In genomic region chr1:210739627-210740026, GRCh38 we compare ENCODE assay signal across 24 cellular contexts.
DNase-seq lines count a peak whose midpoint lies in the region; ATAC-seq and TF ChIP-seq lines count a peak whose summit lies in the region.
"Had no signal": no experiment of that assay in that cellular context is flagged by ENCODE, and none has a peak within 500 bp of the region (broad histone marks: within the 10 kb centered on the region; RNA-seq: fewer than 3 reads in every experiment).

No MANE protein-coding gene starts in this region.

- H3K9ac ChIP-seq in HCT116 (ENCODE audit: low read length) (no peak overlapping the region), endodermal cell (ENCODE audit: extremely low read depth, low read length, poor library complexity, severe bottlenecking) (no peak overlapping the region)
- H3K9ac ChIP-seq: parathyroid adenoma had no signal

- H2AFZ ChIP-seq in HCT116 (ENCODE audit: low read depth, low read length, poor library complexity, severe bottlenecking) (no peak overlapping the region), osteoblast (ENCODE audit: low read length) (no peak overlapping the region)
- H2AFZ ChIP-seq: parathyroid adenoma had no signal

- H3K27ac ChIP-seq in HCT116 (ENCODE audit: low read depth, low read length): no peak overlapping the region
- no peak overlapping the region for H3K27ac ChIP-seq in endodermal cell (ENCODE audit: low read depth, low read length)
- no peak overlapping the region for H3K27ac ChIP-seq in osteoblast (ENCODE audit: low read depth, low read length)
- H3K27ac ChIP-seq: heart right ventricle, parathyroid adenoma had no signal

- CTCF ChIA-PET in HCT116 (lab: Charles Lee): no interaction called here

- H3K27me3 ChIP-seq in HCT116 (ENCODE audit: insufficient read depth, low read length) (peaks cover 17% of the 10 kb centered on the region; the same call in 1 of the 2 replicates), endodermal cell (ENCODE audit: control insufficient read depth, insufficient read depth, low read length, poor library complexity, severe bottlenecking) (peaks cover 5% of the 10 kb centered on the region), osteoblast (ENCODE audit: insufficient read depth, low read length) (no peaks in the 10 kb centered on the region)
- H3K27me3 ChIP-seq: MG63 had no signal

- H4K20me1 ChIP-seq in HCT116 (ENCODE audit: insufficient read depth) (no peaks in the 10 kb centered on the region), osteoblast (ENCODE audit: insufficient read depth, low read length) (no peaks in the 10 kb centered on the region)

- H3K79me2 ChIP-seq in HCT116 (ENCODE audit: insufficient read depth, low read length): no peaks in the 10 kb centered on the region
- no peaks in the 10 kb centered on the region for H3K79me2 ChIP-seq in osteoblast (ENCODE audit: insufficient read depth, low read length)
- H3K79me2 ChIP-seq: parathyroid adenoma had no signal

- H3K9me3 Mint-ChIP-seq in endodermal cell: no peaks in the 10 kb centered on the region
- H3K9me3 Mint-ChIP-seq: activated naive CD4-positive, alpha-beta T cell treated with anti-CD3 and anti-CD28 coated beads, Interleukin-2, amount 50 U/mL, for 24 hours; CD4-positive, alpha-beta memory T cell had no signal

- no peak overlapping the region for H3K4me3 ChIP-seq in HCT116 (replicated peaks in 1 of 2; ENCODE audit: low read depth in 1 of 2, low read length in 2 of 2)
- H3K4me3 ChIP-seq in endodermal cell (ENCODE audit: low read length): no peak overlapping the region
- H3K4me3 ChIP-seq in osteoblast (ENCODE audit: insufficient read depth, low read length): no peak overlapping the region
- H3K4me3 ChIP-seq: heart right ventricle, MG63 had no signal

- H3K4me1 ChIP-seq in HCT116 (ENCODE audit: control insufficient read depth in 1 of 2, insufficient read depth in 2 of 2, low read length in 2 of 2) (no peaks in the 10 kb centered on the region), endodermal cell (ENCODE audit: control insufficient read depth, insufficient read depth, low read length) (no peaks in the 10 kb centered on the region), osteoblast (ENCODE audit: insufficient read depth, low read length) (no peaks in the 10 kb centered on the region)
- H3K4me1 ChIP-seq: heart right ventricle, parathyroid adenoma had no signal

- H3K9me2 ChIP-seq in HCT116 (ENCODE audit: insufficient read depth): no peaks in the 10 kb centered on the region

- TF ChIP-seq RAD21 in HCT116 (IDR thresholded peaks at IDR 0.05; ENCODE audit: low read depth): no peak

- no peak overlapping the region for H3K4me2 ChIP-seq in HCT116 (ENCODE audit: low read length)
- no peak overlapping the region for H3K4me2 ChIP-seq in osteoblast (ENCODE audit: insufficient read depth, low read length)

- peaks cover 5% of the 10 kb centered on the region for H3K27me3 Mint-ChIP-seq in endodermal cell (ENCODE audit: insufficient read depth)

- intact Hi-C loops in HCT116 (cut with micrococcal nuclease): no loop called here

- H3K4me1 Mint-ChIP-seq in endodermal cell: no peaks in the 10 kb centered on the region
- H3K4me1 Mint-ChIP-seq: activated naive CD4-positive, alpha-beta T cell treated with anti-CD3 and anti-CD28 coated beads, Interleukin-2, amount 50 U/mL, for 24 hours; CD4-positive, alpha-beta memory T cell; natural killer cell had no signal

- ATAC-seq in HCT116 (no peak), GM21381 (IDR thresholded peaks at IDR 0.05; ENCODE audit: unreplicated experiment) (no peak), HG02852 (IDR thresholded peaks at IDR 0.05; ENCODE audit: unreplicated experiment) (no peak)
- ATAC-seq: heart right ventricle; left lobe of liver; natural killer cell; sciatic nerve; stimulated activated naive CD8-positive, alpha-beta T cell treated with anti-CD3 and anti-CD28 coated beads, Interleukin-15, Interleukin-2, amounts not matched to agents 100 U/mL and 50 U/mL, for 24 hours had no signal

- RAD21 ChIA-PET in HCT116 (lab: Charles Lee; ENCODE audit: low non-redundant PET in 1 of 2, low total read pairs in 2 of 2, uncharacterized antibody in 2 of 2, unreplicated experiment in 2 of 2): no interaction called here

- H3K4me3 Mint-ChIP-seq in endodermal cell: no peak overlapping the region
- H3K4me3 Mint-ChIP-seq: activated naive CD4-positive, alpha-beta T cell treated with anti-CD3 and anti-CD28 coated beads, Interleukin-2, amount 50 U/mL, for 24 hours; CD4-positive, alpha-beta memory T cell; natural killer cell had no signal

- no peaks in the 10 kb centered on the region for H3K36me3 ChIP-seq in HCT116 (ENCODE audit: control insufficient read depth in 1 of 2, insufficient read depth in 2 of 2, low read length in 2 of 2)
- H3K36me3 ChIP-seq in endodermal cell (ENCODE audit: control insufficient read depth, insufficient read depth, low read length): no peaks in the 10 kb centered on the region
- H3K36me3 ChIP-seq in osteoblast (ENCODE audit: insufficient read depth, low read length): no peaks in the 10 kb centered on the region
- H3K36me3 ChIP-seq: heart right ventricle, MG63 had no signal

- H3K36me3 Mint-ChIP-seq in endodermal cell (ENCODE audit: low read depth): no peaks in the 10 kb centered on the region
- H3K36me3 Mint-ChIP-seq: activated naive CD4-positive, alpha-beta T cell treated with anti-CD3 and anti-CD28 coated beads, Interleukin-2, amount 50 U/mL, for 24 hours; CD4-positive, alpha-beta memory T cell; natural killer cell had no signal

- DNase-seq in HCT116 (ENCODE audit: low read depth, low spot score) (no peak), RKO (ENCODE audit: low spot score) (peak; percentile 4), endodermal cell (peak; percentile 63), renal cortical epithelial cell (ENCODE audit: low read depth) (peak; percentile 31), osteoblast (ENCODE audit: insufficient read length, low spot score, missing footprints) (no peak)
- DNase-seq: aorta; CD4-positive, alpha-beta memory T cell; DMS153; GDM1; GOT3; heart right ventricle; MG63; midbrain; natural killer cell; NCI-H2081; NCI-H226; NCI-H774; stimulated activated naive CD8-positive, alpha-beta T cell treated with anti-CD3 and anti-CD28 coated beads, Interleukin-15, Interleukin-2, amounts not matched to agents 100 U/mL and 50 U/mL, for 24 hours had no signal

- no peak for TF ChIP-seq POLR2A in HCT116 (IDR thresholded peaks at IDR 0.05; ENCODE audit: borderline replicate concordance, extremely low read depth, insufficient read depth, insufficient read length)

- no peak overlapping the region for H3K27ac Mint-ChIP-seq in endodermal cell
- H3K27ac Mint-ChIP-seq: activated naive CD4-positive, alpha-beta T cell treated with anti-CD3 and anti-CD28 coated beads, Interleukin-2, amount 50 U/mL, for 24 hours; CD4-positive, alpha-beta memory T cell; natural killer cell had no signal

- BruUV-seq in HCT116 (replicated peaks; lab: Mats Ljungman, UMichigan): no TSS peak

- H3K9me3 ChIP-seq in HCT116 (ENCODE audit: control insufficient read depth in 1 of 2, insufficient read depth in 1 of 2, low read depth in 1 of 2, low read length in 2 of 2) (no peaks in the 10 kb centered on the region), endodermal cell (ENCODE audit: control insufficient read depth, low read length) (no peaks in the 10 kb centered on the region), osteoblast (ENCODE audit: low read depth, low read length) (no peaks in the 10 kb centered on the region)
- H3K9me3 ChIP-seq: heart right ventricle, MG63 had no signal

- WGBS in endodermal cell (ENCODE audit: insufficient coverage in 1 of 2, insufficient read length in 1 of 2), 2 experiments: 60 to 72% methylated on average over 1 of the region's 1 CpG

- POLR2A ChIA-PET in HCT116 (lab: Charles Lee): no interaction called here

- TF ChIP-seq CTCF in HCT116 (IDR thresholded peaks at IDR 0.05 in 2 of 3, conservative IDR thresholded peaks at IDR 0.05 in 1 of 3; ENCODE audit: borderline replicate concordance in 1 of 3, insufficient read depth in 1 of 3, low read depth in 2 of 3, low read length in 2 of 3): no peak
- no peak for TF ChIP-seq CTCF in endodermal cell (conservative IDR thresholded peaks at IDR 0.05)
- TF ChIP-seq CTCF in osteoblast (IDR thresholded peaks at IDR 0.05; ENCODE audit: extremely low read depth, low read depth, low read length): no peak

TF ChIP-seq in HCT116, 20 proteins besides CTCF, POLR2A, EP300 and RAD21 (continues in another document):
- TF ChIP-seq, protein P1, sequence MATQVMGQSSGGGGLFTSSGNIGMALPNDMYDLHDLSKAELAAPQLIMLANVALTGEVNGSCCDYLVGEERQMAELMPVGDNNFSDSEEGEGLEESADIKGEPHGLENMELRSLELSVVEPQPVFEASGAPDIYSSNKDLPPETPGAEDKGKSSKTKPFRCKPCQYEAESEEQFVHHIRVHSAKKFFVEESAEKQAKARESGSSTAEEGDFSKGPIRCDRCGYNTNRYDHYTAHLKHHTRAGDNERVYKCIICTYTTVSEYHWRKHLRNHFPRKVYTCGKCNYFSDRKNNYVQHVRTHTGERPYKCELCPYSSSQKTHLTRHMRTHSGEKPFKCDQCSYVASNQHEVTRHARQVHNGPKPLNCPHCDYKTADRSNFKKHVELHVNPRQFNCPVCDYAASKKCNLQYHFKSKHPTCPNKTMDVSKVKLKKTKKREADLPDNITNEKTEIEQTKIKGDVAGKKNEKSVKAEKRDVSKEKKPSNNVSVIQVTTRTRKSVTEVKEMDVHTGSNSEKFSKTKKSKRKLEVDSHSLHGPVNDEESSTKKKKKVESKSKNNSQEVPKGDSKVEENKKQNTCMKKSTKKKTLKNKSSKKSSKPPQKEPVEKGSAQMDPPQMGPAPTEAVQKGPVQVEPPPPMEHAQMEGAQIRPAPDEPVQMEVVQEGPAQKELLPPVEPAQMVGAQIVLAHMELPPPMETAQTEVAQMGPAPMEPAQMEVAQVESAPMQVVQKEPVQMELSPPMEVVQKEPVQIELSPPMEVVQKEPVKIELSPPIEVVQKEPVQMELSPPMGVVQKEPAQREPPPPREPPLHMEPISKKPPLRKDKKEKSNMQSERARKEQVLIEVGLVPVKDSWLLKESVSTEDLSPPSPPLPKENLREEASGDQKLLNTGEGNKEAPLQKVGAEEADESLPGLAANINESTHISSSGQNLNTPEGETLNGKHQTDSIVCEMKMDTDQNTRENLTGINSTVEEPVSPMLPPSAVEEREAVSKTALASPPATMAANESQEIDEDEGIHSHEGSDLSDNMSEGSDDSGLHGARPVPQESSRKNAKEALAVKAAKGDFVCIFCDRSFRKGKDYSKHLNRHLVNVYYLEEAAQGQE (IDR thresholded peaks at IDR 0.05; ENCODE audit: low read depth): peak; percentile 39

Comparison
In these comparisons a context has a peak if more than half of its experiments do, and no peak if none do; other contexts are left out.
1. DNase-seq: peak in RKO (single experiment), endodermal cell (single experiment) and renal cortical epithelial cell (single experiment); none in HCT116 (single experiment) and osteoblast (single experiment).